Comparison of ENCODE assay signal across 15 cellular contexts in genomic region chr9:93089481-93089991, GRCh38. TPM values are rescaled to one million over a fixed set of nuclear protein-coding genes. Genes with fewer than 3 reads are reported as not detected.
DNase-seq lines count a peak whose midpoint lies in the region; ATAC-seq and TF ChIP-seq lines count a peak whose summit lies in the region.
"Had no signal": no experiment of that assay in that cellular context is flagged by ENCODE, and none has a peak within 500 bp of the region (broad histone marks: within the 10 kb centered on the region; RNA-seq: fewer than 3 reads in every experiment).

No MANE protein-coding gene starts in this region.

- intact Hi-C loops in activated naive CD4-positive, alpha-beta T cell treated with anti-CD3 and anti-CD28 coated beads for 36 hours (cut with micrococcal nuclease): no loop called here
- intact Hi-C loops in upper lobe of right lung (cut with DNase I): no loop called here

- H3K9me3 ChIP-seq in upper lobe of right lung: no peaks in the 10 kb centered on the region
- H3K9me3 ChIP-seq: gastrocnemius medialis had no signal

- H3K27ac ChIP-seq in upper lobe of right lung: no peak overlapping the region
- H3K27ac ChIP-seq: gastrocnemius medialis had no signal

- no peak overlapping the region for H3K4me3 ChIP-seq in upper lobe of right lung
- H3K4me3 ChIP-seq: gastrocnemius medialis, GM23338, smooth muscle cell had no signal

- no peaks in the 10 kb centered on the region for H3K27me3 Mint-ChIP-seq in activated naive CD4-positive, alpha-beta T cell treated with anti-CD3 and anti-CD28 coated beads for 36 hours (ENCODE audit: low read depth)
- H3K27me3 Mint-ChIP-seq in activated CD4-positive, alpha-beta memory T cell treated with anti-CD3 and anti-CD28 coated beads, Interleukin-2, amount 10 ng/mL, durations not matched to agents 7 days and 5 days: no peaks in the 10 kb centered on the region
- H3K27me3 Mint-ChIP-seq in memory B cell: no peaks in the 10 kb centered on the region
- H3K27me3 Mint-ChIP-seq: stimulated activated naive CD8-positive, alpha-beta T cell treated with anti-CD3 and anti-CD28 coated beads, Interleukin-15, amount 100 ng/mL, for 72 hours had no signal

- ATAC-seq in memory B cell (ENCODE audit: low read depth) (no peak), upper lobe of right lung (no peak), GM18517 (IDR thresholded peaks at IDR 0.05; ENCODE audit: unreplicated experiment) (no peak)
- ATAC-seq: gastrocnemius medialis, GM23338 had no signal

- H3K4me3 Mint-ChIP-seq in activated naive CD4-positive, alpha-beta T cell treated with anti-CD3 and anti-CD28 coated beads for 36 hours: no peak overlapping the region
- H3K4me3 Mint-ChIP-seq in activated CD4-positive, alpha-beta memory T cell treated with anti-CD3 and anti-CD28 coated beads, Interleukin-2, amount 10 ng/mL, durations not matched to agents 7 days and 5 days: no peak overlapping the region
- H3K4me3 Mint-ChIP-seq in memory B cell: no peak overlapping the region
- H3K4me3 Mint-ChIP-seq: GM23338; stimulated activated naive CD8-positive, alpha-beta T cell treated with anti-CD3 and anti-CD28 coated beads, Interleukin-15, amount 100 ng/mL, for 72 hours had no signal

- POLR2A ChIA-PET in activated CD4-positive, alpha-beta memory T cell treated with anti-CD3 and anti-CD28 coated beads, Interleukin-2, amount 10 ng/mL, durations not matched to agents 7 days and 5 days (lab: Charles Lee): no interaction called here

- no peak for DNase-seq in activated naive CD4-positive, alpha-beta T cell treated with anti-CD3 and anti-CD28 coated beads for 36 hours
- DNase-seq in activated naive CD4-positive, alpha-beta T cell treated with anti-CD3 and anti-CD28 coated beads, Interleukin-2, amount 50 U/mL, for 16 hours: no peak
- DNase-seq in activated CD4-positive, alpha-beta memory T cell treated with anti-CD3 and anti-CD28 coated beads, Interleukin-2, amount 10 ng/mL, durations not matched to agents 7 days and 5 days: no peak
- DNase-seq in memory B cell (ENCODE audit: low spot score in 2 of 2): no peak
- peak; percentile 52 for DNase-seq in upper lobe of right lung
- DNase-seq in NCI-H526 (lab: John Stamatoyannopoulos, UW): no peak
- DNase-seq in NK-92 treated with Interleukin-12 subunit alpha and Interleukin-12 subunit beta, amount 100 ng/mL, for 24 hours (lab: John Stamatoyannopoulos, UW): no peak
- DNase-seq: activated CD4-positive, CD25-positive, alpha-beta regulatory T cell treated with anti-CD3 and anti-CD28 coated beads, Interleukin-2, amount 50 U/mL, for 72 hours; DMS53; gastrocnemius medialis; stimulated activated naive CD8-positive, alpha-beta T cell treated with anti-CD3 and anti-CD28 coated beads, Interleukin-15, amount 100 ng/mL, for 72 hours; T-helper 1 cell had no signal

- H3K27ac Mint-ChIP-seq in activated naive CD4-positive, alpha-beta T cell treated with anti-CD3 and anti-CD28 coated beads for 36 hours: peak overlapping the region; percentile 83
- H3K27ac Mint-ChIP-seq in activated CD4-positive, alpha-beta memory T cell treated with anti-CD3 and anti-CD28 coated beads, Interleukin-2, amount 10 ng/mL, durations not matched to agents 7 days and 5 days: peak overlapping the region; percentile 15
- H3K27ac Mint-ChIP-seq in memory B cell: peak overlapping the region; percentile 76
- H3K27ac Mint-ChIP-seq: GM23338; stimulated activated naive CD8-positive, alpha-beta T cell treated with anti-CD3 and anti-CD28 coated beads, Interleukin-15, amount 100 ng/mL, for 72 hours had no signal

- peaks cover 43% of the 10 kb centered on the region for H3K36me3 Mint-ChIP-seq in activated naive CD4-positive, alpha-beta T cell treated with anti-CD3 and anti-CD28 coated beads for 36 hours (ENCODE audit: low read depth)
- peaks cover 69% of the 10 kb centered on the region for H3K36me3 Mint-ChIP-seq in activated CD4-positive, alpha-beta memory T cell treated with anti-CD3 and anti-CD28 coated beads, Interleukin-2, amount 10 ng/mL, durations not matched to agents 7 days and 5 days (ENCODE audit: low read depth)
- H3K36me3 Mint-ChIP-seq in memory B cell: peaks cover 16% of the 10 kb centered on the region

- CTCF ChIA-PET in activated naive CD4-positive, alpha-beta T cell treated with anti-CD3 and anti-CD28 coated beads for 36 hours (lab: Charles Lee): interaction anchor here (1.5 to 2.8 kb wide), 2 partner anchors 8 to 25 kb away, joined by 3 to 9 read pairs; no protein-coding TSS in a partner anchor
- CTCF ChIA-PET in activated CD4-positive, alpha-beta memory T cell treated with anti-CD3 and anti-CD28 coated beads, Interleukin-2, amount 10 ng/mL, durations not matched to agents 7 days and 5 days (lab: Charles Lee): interaction anchor here (0.7 to 1.5 kb wide), 2 partner anchors 19 to 211 kb away, joined by 3 to 4 read pairs; no protein-coding TSS in a partner anchor

- H3K9me3 Mint-ChIP-seq in activated naive CD4-positive, alpha-beta T cell treated with anti-CD3 and anti-CD28 coated beads for 36 hours: peaks cover 26% of the 10 kb centered on the region
- peaks cover 33% of the 10 kb centered on the region for H3K9me3 Mint-ChIP-seq in activated CD4-positive, alpha-beta memory T cell treated with anti-CD3 and anti-CD28 coated beads, Interleukin-2, amount 10 ng/mL, durations not matched to agents 7 days and 5 days
- H3K9me3 Mint-ChIP-seq in memory B cell: no peaks in the 10 kb centered on the region

- no peaks in the 10 kb centered on the region for H3K27me3 ChIP-seq in upper lobe of right lung
- H3K27me3 ChIP-seq: gastrocnemius medialis had no signal

- H3K4me1 ChIP-seq in upper lobe of right lung: peaks cover 18% of the 10 kb centered on the region

- no peak for TF ChIP-seq CTCF in upper lobe of right lung (IDR thresholded peaks at IDR 0.05)

- H3K4me1 Mint-ChIP-seq in activated naive CD4-positive, alpha-beta T cell treated with anti-CD3 and anti-CD28 coated beads for 36 hours (ENCODE audit: low read depth): peaks cover 70% of the 10 kb centered on the region
- peaks cover 57% of the 10 kb centered on the region for H3K4me1 Mint-ChIP-seq in activated CD4-positive, alpha-beta memory T cell treated with anti-CD3 and anti-CD28 coated beads, Interleukin-2, amount 10 ng/mL, durations not matched to agents 7 days and 5 days
- peaks cover 41% of the 10 kb centered on the region for H3K4me1 Mint-ChIP-seq in memory B cell

- H3K36me3 ChIP-seq in upper lobe of right lung: no peaks in the 10 kb centered on the region
- H3K36me3 ChIP-seq: gastrocnemius medialis had no signal

RNA-seq across cellular contexts. Expression of gene CARD19, which starts 6.5 kb away (rescaled TPM):
- total RNA-seq in activated naive CD4-positive, alpha-beta T cell treated with anti-CD3 and anti-CD28 coated beads for 36 hours: 10 to 100 TPM; 51.4 to 52.0 TPM
- 10 to 100 TPM; 80.4 to 83.5 TPM for total RNA-seq in activated CD4-positive, alpha-beta memory T cell treated with anti-CD3 and anti-CD28 coated beads, Interleukin-2, amount 10 ng/mL, durations not matched to agents 7 days and 5 days
- 31.8 TPM for total RNA-seq in upper lobe of right lung

RNA-seq across cellular contexts. Expression of gene SUSD3, which starts 31.0 kb away (rescaled TPM):
- total RNA-seq in activated naive CD4-positive, alpha-beta T cell treated with anti-CD3 and anti-CD28 coated beads for 36 hours: 10 to 100 TPM; 62.7 to 68.3 TPM
- 10 to 100 TPM; 69.6 to 71.4 TPM for total RNA-seq in activated CD4-positive, alpha-beta memory T cell treated with anti-CD3 and anti-CD28 coated beads, Interleukin-2, amount 10 ng/mL, durations not matched to agents 7 days and 5 days
- total RNA-seq in upper lobe of right lung: 4.8 TPM
- total RNA-seq: smooth muscle cell had no signal

RNA-seq across cellular contexts. Expression of gene NINJ1, which starts 44.5 kb away (rescaled TPM):
- total RNA-seq in activated naive CD4-positive, alpha-beta T cell treated with anti-CD3 and anti-CD28 coated beads for 36 hours: 10 to 100 TPM; 93.9 to 96.9 TPM
- 10 to 100 TPM; 36.9 to 37.4 TPM for total RNA-seq in activated CD4-positive, alpha-beta memory T cell treated with anti-CD3 and anti-CD28 coated beads, Interleukin-2, amount 10 ng/mL, durations not matched to agents 7 days and 5 days
- total RNA-seq in upper lobe of right lung: 53.2 TPM

Comparison
In these comparisons a context has a peak if more than half of its experiments do, and no peak if none do; other contexts are left out.
1. H3K27ac Mint-ChIP-seq: peak in every context shown above with its lines; median percentile 83 in activated naive CD4-positive, alpha-beta T cell treated with anti-CD3 and anti-CD28 coated beads for 36 hours; 76 in memory B cell; 15 in activated CD4-positive, alpha-beta memory T cell treated with anti-CD3 and anti-CD28 coated beads, Interleukin-2, amount 10 ng/mL, durations not matched to agents 7 days and 5 days.
2. RNA of gene SUSD3, which starts 31.0 kb away (total RNA-seq): 69.6 to 71.4 TPM in activated CD4-positive, alpha-beta memory T cell treated with anti-CD3 and anti-CD28 coated beads, Interleukin-2, amount 10 ng/mL, durations not matched to agents 7 days and 5 days and 62.7 to 68.3 TPM in activated naive CD4-positive, alpha-beta T cell treated with anti-CD3 and anti-CD28 coated beads for 36 hours; 4.8 TPM in upper lobe of right lung (single experiment); every median in the first group is over 10 times any median in the second.